18 cellular contexts compared by ENCODE assay signal in genomic region chr10:44704616-44705015, GRCh38.
"Had no signal": no experiment of that assay in that cellular context is flagged by ENCODE, and none has a peak within 500 bp of the region (broad histone marks: within the 10 kb centered on the region; RNA-seq: fewer than 3 reads in every experiment).

No MANE protein-coding gene starts in this region.

- H3K27me3 ChIP-seq: MG63 had no signal

- H3K36me3 ChIP-seq: MG63 had no signal

- ATAC-seq: SK-N-SH treated with all-trans-retinoic acid at 6 μM for 48 hours had no signal

- H3K4me3 ChIP-seq: MG63 had no signal

- DNase-seq: Karpas-422, KG1, MG63, NCI-H1092, NCI-H1105 treated with DMSO at 0.1 percent for 48 hours, NCI-H1417 treated with DMSO at 0.1 percent for 48 hours, NCI-H146, NCI-H1694 treated with DMSO at 0.1 percent for 48 hours, NCI-H1930, NCI-H2081, NCI-H2107, NCI-H2227 treated with DMSO at 0.1 percent for 48 hours, NCI-H524 treated with DMSO at 0.1 percent for 48 hours, NCI-H69, NCI-H774, RPMI8226, SHP77 had no signal
